In the genomic region with DNA sequence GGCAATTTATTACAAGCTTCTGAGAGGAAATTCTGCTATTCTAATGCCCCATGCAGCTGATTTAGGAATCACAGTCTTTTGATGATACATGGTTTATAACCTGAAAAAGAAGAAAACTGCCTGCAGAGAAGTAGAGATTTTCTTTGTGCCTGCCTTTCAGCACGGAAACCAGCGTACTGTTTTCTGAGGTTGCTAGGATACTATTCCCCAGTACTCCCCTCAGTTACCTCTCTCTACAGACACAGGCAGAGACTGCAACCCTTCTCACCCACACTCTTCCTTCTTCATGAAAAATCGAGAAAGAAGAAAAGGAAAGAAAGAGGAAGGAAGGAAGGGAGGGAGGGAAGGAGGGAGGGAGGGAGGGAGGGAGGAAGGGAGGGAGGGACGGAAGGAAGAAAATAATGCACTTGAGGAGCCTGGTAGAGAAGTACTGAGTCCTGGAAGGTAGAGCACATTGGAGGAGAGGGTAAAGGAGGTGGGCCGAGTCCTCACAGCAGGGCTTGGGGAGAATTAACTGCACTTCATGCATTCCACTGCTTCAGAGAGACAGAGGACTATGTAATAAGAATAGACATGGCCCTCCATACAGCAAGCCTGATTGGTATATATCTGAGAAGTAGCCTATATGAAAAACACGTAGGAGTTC, we compare ENCODE assay signal across 1 cellular context.
TF ChIP-seq lines count a peak whose summit lies in the region.

No MANE protein-coding gene starts in this region.

TF ChIP-seq in GM23338, 12 proteins besides CTCF, POLR2A, EP300 and RAD21:
- no peak for TF ChIP-seq EZH2 (IDR thresholded peaks at IDR 0.05; ENCODE audit: low read depth, unreplicated experiment)
